In genomic region chr18:77107218-77107815, GRCh38 we compare ENCODE assay signal across 11 cellular contexts. TPM values are rescaled to one million over a fixed set of nuclear protein-coding genes. Genes with fewer than 3 reads are reported as not detected.
A peak's percentile ranks its signal among the peaks of the same experiment; 100 is the strongest.
DNase-seq lines count a peak whose midpoint lies in the region; ATAC-seq and TF ChIP-seq lines count a peak whose summit lies in the region.
"Had no signal": no experiment of that assay in that cellular context is flagged by ENCODE, and none has a peak within 500 bp of the region (broad histone marks: within the 10 kb centered on the region; RNA-seq: fewer than 3 reads in every experiment).

No MANE protein-coding gene starts in this region.

- H3K27ac Mint-ChIP-seq in activated naive CD4-positive, alpha-beta T cell treated with anti-CD3 and anti-CD28 coated beads, Interleukin-2, amount 10 ng/mL, durations not matched to agents 7 days and 5 days, result peak overlapping the region; percentile 90
- peak overlapping the region; percentile 81 for H3K27ac Mint-ChIP-seq in dendritic cell treated with granulocyte-macrophage colony-stimulating factor and Interleukin-4, amounts not matched to agents 40 ng/mL and 50 ng/mL, for 4 days
- peak overlapping the region; percentile 66 to 99 (median 96) for H3K27ac Mint-ChIP-seq in naive thymus-derived CD8-positive, alpha-beta T cell

- H3K27me3 ChIP-seq in uterus, result no peaks in the 10 kb centered on the region

- peak overlapping the region; percentile 78 to 97 for H3K27ac ChIP-seq in uterus
- H3K27ac ChIP-seq: WERI-Rb-1 had no signal

- H3K4me3 ChIP-seq in uterus, result no peak overlapping the region

- no peak for DNase-seq in activated naive CD4-positive, alpha-beta T cell treated with anti-CD3 and anti-CD28 coated beads, Interleukin-2, amount 10 ng/mL, durations not matched to agents 7 days and 5 days
- DNase-seq in activated naive CD4-positive, alpha-beta T cell treated with Interleukin-2 at 50 U/mL for 16 hours, result no peak
- no peak for DNase-seq in naive thymus-derived CD8-positive, alpha-beta T cell
- DNase-seq in uterus, result peak in 1 of 2 donors; percentile 18
- DNase-seq in stimulated activated naive CD4-positive, alpha-beta T cell treated with Interleukin-2 at 50 U/mL for 16 hours (lab: John Stamatoyannopoulos, UW), result no peak
- DNase-seq: NCI-H2081 treated with DMSO at 0.1 percent for 48 hours had no signal

- no peaks in the 10 kb centered on the region for H3K27me3 Mint-ChIP-seq in activated naive CD4-positive, alpha-beta T cell treated with anti-CD3 and anti-CD28 coated beads, Interleukin-2, amount 10 ng/mL, durations not matched to agents 7 days and 5 days
- no peaks in the 10 kb centered on the region for H3K27me3 Mint-ChIP-seq in dendritic cell treated with granulocyte-macrophage colony-stimulating factor and Interleukin-4, amounts not matched to agents 40 ng/mL and 50 ng/mL, for 4 days
- no peaks in the 10 kb centered on the region for H3K27me3 Mint-ChIP-seq in naive thymus-derived CD8-positive, alpha-beta T cell

- intact Hi-C loops in dendritic cell treated with granulocyte-macrophage colony-stimulating factor and Interleukin-4, amounts not matched to agents 40 ng/mL and 50 ng/mL, for 4 days (cut with micrococcal nuclease), result no loop called here
- intact Hi-C loops in uterus (cut with DNase I; ENCODE audit: low total_unique reads), result no loop called here

- peaks cover 96% of the 10 kb centered on the region for H3K4me1 Mint-ChIP-seq in activated naive CD4-positive, alpha-beta T cell treated with anti-CD3 and anti-CD28 coated beads, Interleukin-2, amount 10 ng/mL, durations not matched to agents 7 days and 5 days
- H3K4me1 Mint-ChIP-seq in dendritic cell treated with granulocyte-macrophage colony-stimulating factor and Interleukin-4, amounts not matched to agents 40 ng/mL and 50 ng/mL, for 4 days (ENCODE audit: low read depth), result peaks cover 87% of the 10 kb centered on the region
- H3K4me1 Mint-ChIP-seq in naive thymus-derived CD8-positive, alpha-beta T cell, result peaks cover 55 to 97% (median 90%) of the 10 kb centered on the region in 4 donors

- peaks cover 4% of the 10 kb centered on the region for H3K9me3 Mint-ChIP-seq in activated naive CD4-positive, alpha-beta T cell treated with anti-CD3 and anti-CD28 coated beads, Interleukin-2, amount 10 ng/mL, durations not matched to agents 7 days and 5 days
- H3K9me3 Mint-ChIP-seq in dendritic cell treated with granulocyte-macrophage colony-stimulating factor and Interleukin-4, amounts not matched to agents 40 ng/mL and 50 ng/mL, for 4 days, result no peaks in the 10 kb centered on the region
- H3K9me3 Mint-ChIP-seq in naive thymus-derived CD8-positive, alpha-beta T cell, result peaks cover 0 to 17% (median 0%) of the 10 kb centered on the region in 9 donors
- H3K9me3 Mint-ChIP-seq: neural crest cell had no signal

- peaks cover 11 to 14% of the 10 kb centered on the region in 2 donors for H3K4me1 ChIP-seq in uterus

- POLR2A ChIA-PET in naive thymus-derived CD8-positive, alpha-beta T cell (lab: Charles Lee), result interaction anchor here (1.9 to 3.0 kb wide), 4 partner anchors 10 to 53 kb away, joined by 4 to 28 read pairs (median 12); partner anchors contain the start of gene MBP

- H3K4me3 Mint-ChIP-seq in activated naive CD4-positive, alpha-beta T cell treated with anti-CD3 and anti-CD28 coated beads, Interleukin-2, amount 10 ng/mL, durations not matched to agents 7 days and 5 days, result peak overlapping the region; percentile 24
- no peak overlapping the region for H3K4me3 Mint-ChIP-seq in dendritic cell treated with granulocyte-macrophage colony-stimulating factor and Interleukin-4, amounts not matched to agents 40 ng/mL and 50 ng/mL, for 4 days
- peak overlapping the region; percentile 34 to 75 (median 68) for H3K4me3 Mint-ChIP-seq in naive thymus-derived CD8-positive, alpha-beta T cell
- H3K4me3 Mint-ChIP-seq: neural crest cell had no signal

- no peak for ATAC-seq in naive thymus-derived CD8-positive, alpha-beta T cell
- ATAC-seq in HG02763 (IDR thresholded peaks at IDR 0.05; ENCODE audit: unreplicated experiment) (no peak), GM21619 (IDR thresholded peaks at IDR 0.05; ENCODE audit: unreplicated experiment) (no peak)

- H3K36me3 ChIP-seq in uterus, result no peaks in the 10 kb centered on the region
- H3K36me3 ChIP-seq: WERI-Rb-1 had no signal

- CTCF ChIA-PET in activated naive CD4-positive, alpha-beta T cell treated with anti-CD3 and anti-CD28 coated beads, Interleukin-2, amount 10 ng/mL, durations not matched to agents 7 days and 5 days (lab: Charles Lee), result interaction anchor here (0.6 to 4.4 kb wide), 3 partner anchors 9 to 104 kb away, joined by 3 to 31 read pairs (median 3); no protein-coding TSS in a partner anchor

- no peak for TF ChIP-seq CTCF in uterus (IDR thresholded peaks at IDR 0.05)

- no peak for TF ChIP-seq POLR2A in uterus (IDR thresholded peaks at IDR 0.05)

- peaks cover 70% of the 10 kb centered on the region for H3K36me3 Mint-ChIP-seq in activated naive CD4-positive, alpha-beta T cell treated with anti-CD3 and anti-CD28 coated beads, Interleukin-2, amount 10 ng/mL, durations not matched to agents 7 days and 5 days
- peaks cover 81% of the 10 kb centered on the region for H3K36me3 Mint-ChIP-seq in dendritic cell treated with granulocyte-macrophage colony-stimulating factor and Interleukin-4, amounts not matched to agents 40 ng/mL and 50 ng/mL, for 4 days (ENCODE audit: low read depth)
- peaks cover 7 to 30% (median 19%) of the 10 kb centered on the region in 3 donors for H3K36me3 Mint-ChIP-seq in naive thymus-derived CD8-positive, alpha-beta T cell

- no peaks in the 10 kb centered on the region for H3K9me3 ChIP-seq in uterus

RNA-seq across cellular contexts. Expression of gene MBP, which starts 25.3 kb away (rescaled TPM):
- 100 to 1,000 TPM in 1 of 2 experiments, 10 to 100 TPM in 1; 99.9 to 108 TPM for total RNA-seq in naive thymus-derived CD8-positive, alpha-beta T cell
- polyA plus RNA-seq in naive thymus-derived CD8-positive, alpha-beta T cell, result 100 to 1,000 TPM in 2 of 3 donors, 10 to 100 TPM in 1; 89.2 to 148 (median 105) TPM
- total RNA-seq in uterus, result 10 to 100 TPM; 12.1 to 52.2 (median 19.8) TPM
